8 cellular contexts compared by ENCODE assay signal in genomic region chr5:177446184-177447065, GRCh38. TPM values are rescaled to one million over a fixed set of nuclear protein-coding genes. Genes with fewer than 3 reads are reported as not detected.
DNase-seq lines count a peak whose midpoint lies in the region; ATAC-seq and TF ChIP-seq lines count a peak whose summit lies in the region.

PRR7 (plus strand) TSS chr5:177446814; CDS start chr5:177455068, 8,254 bp downstream.

- peak within 1 kb of the TSS; percentile 97 for H3K4me2 ChIP-seq in osteoblast (ENCODE audit: insufficient read depth, low read length)

- H3K79me2 ChIP-seq in osteoblast (ENCODE audit: insufficient read depth, low read length) = peaks cover 15% of the 10 kb centered on the region

- TF ChIP-seq CTCF in osteoblast (IDR thresholded peaks at IDR 0.05; ENCODE audit: extremely low read depth, low read depth, low read length) (no peak), uterus (IDR thresholded peaks at IDR 0.05) (peak in 2 of 4 experiments; percentile 22 to 25)

- peak within 1 kb of the TSS; percentile 74 for H3K9ac ChIP-seq in HUES6 (ENCODE audit: low read length)

- ATAC-seq in GM21360 (IDR thresholded peaks at IDR 0.05; ENCODE audit: unreplicated experiment) = peak; percentile 45

- H3K27me3 ChIP-seq in HUES6 (ENCODE audit: control insufficient read depth, insufficient read depth, low read length) = peaks cover 11% of the 10 kb centered on the region
- 0 out of 2 replicates have a peak, but pooled peaks cover 9% of the 10 kb centered on the region for H3K27me3 ChIP-seq in SJSA1 (replicated peaks)
- H3K27me3 ChIP-seq in osteoblast (ENCODE audit: insufficient read depth, low read length) = no peaks in the 10 kb centered on the region
- no peaks in the 10 kb centered on the region for H3K27me3 ChIP-seq in uterus

- H3K36me3 ChIP-seq in HUES6 (ENCODE audit: control insufficient read depth, insufficient read depth, low read length) (peaks cover 10% of the 10 kb centered on the region; the same call in 1 of the 2 replicates), SJSA1 (peaks cover 23% of the 10 kb centered on the region), osteoblast (ENCODE audit: insufficient read depth, low read length) (no peaks in the 10 kb centered on the region), uterus (no peaks in the 10 kb centered on the region)

- H3K9me3 ChIP-seq in HUES6 (ENCODE audit: control insufficient read depth, insufficient read depth, low read depth, low read length) = no peaks in the 10 kb centered on the region
- peaks cover 6% of the 10 kb centered on the region; the same call in 1 of the 2 replicates for H3K9me3 ChIP-seq in SJSA1 (replicated peaks)
- H3K9me3 ChIP-seq in osteoblast (ENCODE audit: low read depth, low read length) = no peaks in the 10 kb centered on the region
- H3K9me3 ChIP-seq in uterus = no peaks in the 10 kb centered on the region

- peaks cover 38% of the 10 kb centered on the region for H3K4me1 ChIP-seq in HUES6 (ENCODE audit: control insufficient read depth, insufficient read depth, low read length)
- H3K4me1 ChIP-seq in SJSA1 (replicated peaks) = peaks cover 26% of the 10 kb centered on the region
- peaks cover 18% of the 10 kb centered on the region for H3K4me1 ChIP-seq in osteoblast (ENCODE audit: insufficient read depth, low read length)
- peaks cover 0 to 16% of the 10 kb centered on the region in 2 donors for H3K4me1 ChIP-seq in uterus

- peak within 1 kb of the TSS; percentile 85 for H2AFZ ChIP-seq in osteoblast (ENCODE audit: low read length)

- H3K4me3 ChIP-seq in HUES6 (ENCODE audit: low read depth, low read length) = peak within 1 kb of the TSS; percentile 78
- peak within 1 kb of the TSS; percentile 85 for H3K4me3 ChIP-seq in SJSA1
- H3K4me3 ChIP-seq in osteoblast (ENCODE audit: insufficient read depth, low read length) = peak within 1 kb of the TSS; percentile 82
- peak within 1 kb of the TSS; percentile 35 to 57 for H3K4me3 ChIP-seq in uterus

- intact Hi-C loops in uterus (cut with DNase I; ENCODE audit: low total_unique reads) = no loop called here

- TF ChIP-seq POLR2A in uterus (IDR thresholded peaks at IDR 0.05) = no peak

- DNase-seq in DMS153 treated with DMSO at 0.1 percent for 48 hours (lab: John Stamatoyannopoulos, UW; ENCODE audit: unreplicated experiment) (peak; percentile 6), SJSA1 (ENCODE audit: low read depth in 1 of 2, low spot score in 2 of 2) (peak in 1 of 2 experiments; percentile 84), glomerular visceral epithelial cell (ENCODE audit: extremely low spot score) (peak; percentile 81), osteoblast (ENCODE audit: insufficient read length, low spot score, missing footprints) (peak; percentile 100), uterus (peak in 1 of 2 donors; percentile 60)
- DNase-seq in activated naive CD4-positive, alpha-beta T cell treated with anti-CD3 and anti-CD28 coated beads, Interleukin-2, amount 50 U/mL, for 16 hours = peak; percentile 81

- H3K27ac ChIP-seq in HUES6 (ENCODE audit: low read depth, low read length) (0 out of 2 replicates have a peak within 1 kb of the TSS, but pooled peaks have one; percentile 32), SJSA1 (peak within 1 kb of the TSS; percentile 27; the same call in 1 of the 2 replicates), osteoblast (ENCODE audit: low read depth, low read length) (peak within 1 kb of the TSS; percentile 25), uterus (no peak within 1 kb of the TSS)

- H4K20me1 ChIP-seq in osteoblast (ENCODE audit: insufficient read depth, low read length) = peaks cover 30% of the 10 kb centered on the region

RNA-seq across cellular contexts. Expression of gene PRR7, which starts in this region (rescaled TPM):
- total RNA-seq in SJSA1 (2014; rRNA removed; shearing (Covaris generic)) = 7.4 and 12.6 TPM in 2 replicates
- total RNA-seq in osteoblast = 10.0 and 12.7 TPM in 2 replicates
- 1 to 10 TPM in 2 of 4 donors, not detected in 2; 1.9 to 3.0 TPM for total RNA-seq in uterus

Comparison
In these comparisons a context has a peak if more than half of its experiments do, and no peak if none do; other contexts are left out.
1. H3K27ac ChIP-seq: peak in HUES6 (single experiment), SJSA1 (single experiment) and osteoblast (single experiment); none in uterus (0 of 2).
2. Peak in every context shown above with its lines, with median percentiles within 50 percentile points of each other: H3K4me3 ChIP-seq.